In the genomic region with DNA sequence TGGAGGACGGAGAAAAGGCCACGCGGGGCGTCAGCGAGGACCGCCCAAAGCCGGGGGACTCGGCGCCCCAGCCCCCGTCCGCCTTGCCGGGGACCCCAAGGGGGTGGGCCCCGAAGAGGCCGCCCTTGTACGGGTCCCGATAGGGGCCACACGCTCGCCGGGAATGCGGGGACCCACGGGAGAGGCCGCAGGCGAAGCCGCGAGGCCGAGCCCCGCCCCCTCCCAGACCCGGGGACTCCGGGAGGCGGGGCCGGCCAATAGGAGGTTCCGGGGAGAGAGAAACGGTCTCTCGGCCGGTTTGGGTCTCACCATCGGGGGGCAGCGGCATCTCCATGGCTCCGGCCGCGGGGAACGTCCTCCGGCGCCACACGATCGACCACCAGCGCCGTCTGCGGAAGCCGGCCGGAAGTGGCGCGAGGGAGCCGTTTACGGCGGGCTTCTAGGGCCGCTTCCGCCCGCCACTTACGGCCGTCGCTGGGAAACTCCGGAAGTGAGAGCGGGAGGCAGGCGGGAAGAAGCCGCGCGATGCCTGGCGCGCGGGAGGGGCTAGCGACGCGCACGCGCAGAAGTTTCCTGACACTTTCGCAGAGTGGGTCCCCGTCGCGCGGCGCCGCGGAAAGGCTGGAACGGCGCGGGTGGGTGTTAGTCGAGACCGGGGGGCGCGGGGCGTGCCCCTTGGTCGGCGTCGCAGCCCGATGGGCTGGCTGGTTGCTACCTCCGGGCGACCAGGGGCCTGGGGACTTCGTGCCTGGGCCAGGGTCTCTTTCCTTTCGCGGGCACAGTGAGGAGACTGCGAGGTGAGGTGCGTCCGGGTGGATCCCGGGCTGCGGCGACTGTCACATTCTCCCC, we compare ENCODE assay signal across 8 cellular contexts. TPM values are rescaled to one million over a fixed set of nuclear protein-coding genes. Genes with fewer than 3 reads are reported as not detected.
DNase-seq lines count a peak whose midpoint lies in the region; ATAC-seq and TF ChIP-seq lines count a peak whose summit lies in the region.

A gene with protein sequence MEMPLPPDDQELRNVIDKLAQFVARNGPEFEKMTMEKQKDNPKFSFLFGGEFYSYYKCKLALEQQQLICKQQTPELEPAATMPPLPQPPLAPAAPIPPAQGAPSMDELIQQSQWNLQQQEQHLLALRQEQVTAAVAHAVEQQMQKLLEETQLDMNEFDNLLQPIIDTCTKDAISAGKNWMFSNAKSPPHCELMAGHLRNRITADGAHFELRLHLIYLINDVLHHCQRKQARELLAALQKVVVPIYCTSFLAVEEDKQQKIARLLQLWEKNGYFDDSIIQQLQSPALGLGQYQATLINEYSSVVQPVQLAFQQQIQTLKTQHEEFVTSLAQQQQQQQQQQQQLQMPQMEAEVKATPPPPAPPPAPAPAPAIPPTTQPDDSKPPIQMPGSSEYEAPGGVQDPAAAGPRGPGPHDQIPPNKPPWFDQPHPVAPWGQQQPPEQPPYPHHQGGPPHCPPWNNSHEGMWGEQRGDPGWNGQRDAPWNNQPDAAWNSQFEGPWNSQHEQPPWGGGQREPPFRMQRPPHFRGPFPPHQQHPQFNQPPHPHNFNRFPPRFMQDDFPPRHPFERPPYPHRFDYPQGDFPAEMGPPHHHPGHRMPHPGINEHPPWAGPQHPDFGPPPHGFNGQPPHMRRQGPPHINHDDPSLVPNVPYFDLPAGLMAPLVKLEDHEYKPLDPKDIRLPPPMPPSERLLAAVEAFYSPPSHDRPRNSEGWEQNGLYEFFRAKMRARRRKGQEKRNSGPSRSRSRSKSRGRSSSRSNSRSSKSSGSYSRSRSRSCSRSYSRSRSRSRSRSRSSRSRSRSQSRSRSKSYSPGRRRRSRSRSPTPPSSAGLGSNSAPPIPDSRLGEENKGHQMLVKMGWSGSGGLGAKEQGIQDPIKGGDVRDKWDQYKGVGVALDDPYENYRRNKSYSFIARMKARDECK (minus strand): TSS at position 393 of the 849 bp plus-strand sequence. CDS start 59 bp downstream, at position 334.

- no peak for TF ChIP-seq CTCF in coronary artery (IDR thresholded peaks at IDR 0.05)

- peaks cover 37 to 54% (median 48%) of the 10 kb centered on the region in 11 experiments for H4K20me1 ChIP-seq in BLaER1 treated with 17β-estradiol and CSF1 and Interleukin-3, amounts not matched to agents 10 nM and 100 nM

- ATAC-seq in GM19351 (IDR thresholded peaks at IDR 0.05; ENCODE audit: unreplicated experiment) (peak; percentile 67), HG03520 (IDR thresholded peaks at IDR 0.05; ENCODE audit: unreplicated experiment) (peak; percentile 69)

- H3K4me1 Mint-ChIP-seq in activated CD4-positive, alpha-beta T cell treated with anti-CD3 and anti-CD28 coated beads, Interleukin-2, amount 10 ng/mL, durations not matched to agents 7 days and 5 days = peaks cover 49% of the 10 kb centered on the region

- DNase-seq in NCI-H69 (lab: John Stamatoyannopoulos, UW) = peak; percentile 98
- peak; percentile 96 for DNase-seq in activated CD4-positive, alpha-beta T cell treated with anti-CD3 and anti-CD28 coated beads, Interleukin-2, amount 10 ng/mL, durations not matched to agents 7 days and 5 days
- peak; percentile 93 for DNase-seq in coronary artery (ENCODE audit: low spot score)
- peak; percentile 98 for DNase-seq in left kidney (ENCODE audit: low read depth, low spot score)
- DNase-seq in stimulated activated CD4-positive, alpha-beta T cell treated with anti-CD3 and anti-CD28 coated beads, Interleukin-1b, Interleukin-23, amount 100 ng/mL, for 48 hours = peak; percentile 92

- H3K36me3 ChIP-seq in BLaER1 treated with 17β-estradiol and CSF1 and Interleukin-3, amounts not matched to agents 10 nM and 100 nM = peaks cover 32 to 43% (median 39%) of the 10 kb centered on the region in 11 experiments

- peak within 1 kb of the TSS; percentile 94 for H3K4me3 Mint-ChIP-seq in activated CD4-positive, alpha-beta T cell treated with anti-CD3 and anti-CD28 coated beads, Interleukin-2, amount 10 ng/mL, durations not matched to agents 7 days and 5 days

- CTCF ChIA-PET in activated CD4-positive, alpha-beta T cell treated with anti-CD3 and anti-CD28 coated beads, Interleukin-2, amount 10 ng/mL, durations not matched to agents 7 days and 5 days (lab: Charles Lee) = interaction anchor here (0.6 to 0.9 kb wide), 3 partner anchors 9 to 87 kb away, joined by 3 read pairs; no protein-coding TSS in a partner anchor

- peaks cover 46 to 74% (median 52%) of the 10 kb centered on the region in 10 experiments for H3K4me1 ChIP-seq in BLaER1 treated with 17β-estradiol and CSF1 and Interleukin-3, amounts not matched to agents 10 nM and 100 nM

- no peaks in the 10 kb centered on the region for H3K9me3 Mint-ChIP-seq in activated CD4-positive, alpha-beta T cell treated with anti-CD3 and anti-CD28 coated beads, Interleukin-2, amount 10 ng/mL, durations not matched to agents 7 days and 5 days

- peak within 1 kb of the TSS; percentile 72 to 95 (median 93) for H3K27ac ChIP-seq in BLaER1 treated with 17β-estradiol and CSF1 and Interleukin-3, amounts not matched to agents 10 nM and 100 nM
- H3K27ac ChIP-seq in coronary artery = peak within 1 kb of the TSS; percentile 80 to 89

- H3K4me2 ChIP-seq in BLaER1 treated with 17β-estradiol and CSF1 and Interleukin-3, amounts not matched to agents 10 nM and 100 nM = peak within 1 kb of the TSS; percentile 86 to 99 (median 94)

- peak within 1 kb of the TSS; percentile 96 for H3K27ac Mint-ChIP-seq in activated CD4-positive, alpha-beta T cell treated with anti-CD3 and anti-CD28 coated beads, Interleukin-2, amount 10 ng/mL, durations not matched to agents 7 days and 5 days

- H3K36me3 Mint-ChIP-seq in activated CD4-positive, alpha-beta T cell treated with anti-CD3 and anti-CD28 coated beads, Interleukin-2, amount 10 ng/mL, durations not matched to agents 7 days and 5 days (ENCODE audit: low read depth) = peaks cover 45% of the 10 kb centered on the region

- POLR2A ChIA-PET in activated CD4-positive, alpha-beta T cell treated with anti-CD3 and anti-CD28 coated beads, Interleukin-2, amount 10 ng/mL, durations not matched to agents 7 days and 5 days (lab: Charles Lee) = no interaction called here

- H3K27me3 Mint-ChIP-seq in activated CD4-positive, alpha-beta T cell treated with anti-CD3 and anti-CD28 coated beads, Interleukin-2, amount 10 ng/mL, durations not matched to agents 7 days and 5 days = no peaks in the 10 kb centered on the region

- H3K4me3 ChIP-seq in BLaER1 treated with 17β-estradiol and CSF1 and Interleukin-3, amounts not matched to agents 10 nM and 100 nM = peak within 1 kb of the TSS; percentile 78 to 100 (median 91)
- H3K4me3 ChIP-seq in coronary artery = peak within 1 kb of the TSS; percentile 90

- H3K9me3 ChIP-seq in BLaER1 treated with 17β-estradiol and CSF1 and Interleukin-3, amounts not matched to agents 10 nM and 100 nM (replicated peaks in 1 of 11) = no peaks in the 10 kb centered on the region

- H3K27me3 ChIP-seq in BLaER1 treated with 17β-estradiol and CSF1 and Interleukin-3, amounts not matched to agents 10 nM and 100 nM = no peaks in the 10 kb centered on the region

- H3K9ac ChIP-seq in BLaER1 treated with 17β-estradiol and CSF1 and Interleukin-3, amounts not matched to agents 10 nM and 100 nM = peak within 1 kb of the TSS; percentile 87 to 97 (median 94)

RNA-seq across cellular contexts. Expression of the gene that starts here (rescaled TPM):
- total RNA-seq in activated CD4-positive, alpha-beta T cell treated with anti-CD3 and anti-CD28 coated beads, Interleukin-2, amount 10 ng/mL, durations not matched to agents 7 days and 5 days = 10 to 100 TPM; 57.9 to 62.2 TPM

Comparison
In these comparisons a context has a peak if more than half of its experiments do, and no peak if none do; other contexts are left out.
1. Peak in every context shown above with its lines: DNase-seq, ATAC-seq, H3K4me3 ChIP-seq and H3K27ac ChIP-seq.